Comparison of ENCODE assay signal across 8 cellular contexts in the genomic region with DNA sequence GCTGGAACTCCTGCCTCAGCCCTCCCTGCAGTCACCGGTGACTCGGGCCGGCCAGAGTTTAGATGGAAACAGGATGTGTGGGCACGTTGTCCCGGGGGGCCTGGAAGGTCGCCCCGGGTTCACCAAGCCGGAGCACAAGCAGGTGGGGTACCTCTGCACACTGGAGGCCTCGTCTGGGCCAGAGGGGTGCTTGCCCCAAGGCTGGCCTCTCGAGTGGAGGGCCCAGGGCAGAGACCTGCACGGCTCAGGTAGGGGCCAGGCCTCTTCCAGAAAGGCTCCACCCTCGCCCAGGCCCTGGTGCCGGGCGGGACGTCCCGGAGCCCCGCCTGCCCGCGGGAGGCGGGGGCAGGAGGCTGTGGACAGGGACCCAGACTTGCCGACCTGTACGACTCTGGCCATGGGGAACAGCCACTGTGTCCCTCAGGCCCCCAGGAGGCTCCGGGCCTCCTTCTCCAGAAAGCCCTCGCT.
A peak's percentile ranks its signal among the peaks of the same experiment; 100 is the strongest.
DNase-seq lines count a peak whose midpoint lies in the region; ATAC-seq and TF ChIP-seq lines count a peak whose summit lies in the region.

A gene with protein sequence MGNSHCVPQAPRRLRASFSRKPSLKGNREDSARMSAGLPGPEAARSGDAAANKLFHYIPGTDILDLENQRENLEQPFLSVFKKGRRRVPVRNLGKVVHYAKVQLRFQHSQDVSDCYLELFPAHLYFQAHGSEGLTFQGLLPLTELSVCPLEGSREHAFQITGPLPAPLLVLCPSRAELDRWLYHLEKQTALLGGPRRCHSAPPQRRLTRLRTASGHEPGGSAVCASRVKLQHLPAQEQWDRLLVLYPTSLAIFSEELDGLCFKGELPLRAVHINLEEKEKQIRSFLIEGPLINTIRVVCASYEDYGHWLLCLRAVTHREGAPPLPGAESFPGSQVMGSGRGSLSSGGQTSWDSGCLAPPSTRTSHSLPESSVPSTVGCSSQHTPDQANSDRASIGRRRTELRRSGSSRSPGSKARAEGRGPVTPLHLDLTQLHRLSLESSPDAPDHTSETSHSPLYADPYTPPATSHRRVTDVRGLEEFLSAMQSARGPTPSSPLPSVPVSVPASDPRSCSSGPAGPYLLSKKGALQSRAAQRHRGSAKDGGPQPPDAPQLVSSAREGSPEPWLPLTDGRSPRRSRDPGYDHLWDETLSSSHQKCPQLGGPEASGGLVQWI (plus strand): TSS at position 348 of the 468 bp plus-strand sequence. CDS start 50 bp downstream, at position 398.

- peaks cover 67% of the 10 kb centered on the region for H3K27me3 ChIP-seq in iPS-18a (ENCODE audit: control insufficient read depth, insufficient read depth, low read length)

- no peaks in the 10 kb centered on the region for H3K4me1 ChIP-seq in iPS-18a (ENCODE audit: control insufficient read depth, low read depth, low read length)

- no peak within 1 kb of the TSS for H3K9ac ChIP-seq in iPS-18a (ENCODE audit: low read length)

- peak within 1 kb of the TSS; percentile 89 for H3K27ac ChIP-seq in 22Rv1
- no peak within 1 kb of the TSS for H3K27ac ChIP-seq in iPS-18a (ENCODE audit: low read length)

- H3K9me3 Mint-ChIP-seq in activated naive CD4-positive, alpha-beta T cell treated with anti-CD3 and anti-CD28 coated beads, Interleukin-2, amount 10 ng/mL, durations not matched to agents 7 days and 5 days = peaks cover 7% of the 10 kb centered on the region
- H3K9me3 Mint-ChIP-seq in stimulated activated memory B cell treated with anti-CD40 and anti-IgM and Interleukin-4, amounts not matched to agents 10 μg/mL and 1 μg/mL and 100 μg/mL, for 72 hours = no peaks in the 10 kb centered on the region

- peak within 1 kb of the TSS; percentile 79 for H3K4me3 Mint-ChIP-seq in activated naive CD4-positive, alpha-beta T cell treated with anti-CD3 and anti-CD28 coated beads, Interleukin-2, amount 10 ng/mL, durations not matched to agents 7 days and 5 days
- H3K4me3 Mint-ChIP-seq in stimulated activated memory B cell treated with anti-CD40 and anti-IgM and Interleukin-4, amounts not matched to agents 10 μg/mL and 1 μg/mL and 100 μg/mL, for 72 hours = peak within 1 kb of the TSS; percentile 83

- H3K36me3 ChIP-seq in iPS-18a (ENCODE audit: control insufficient read depth, low read depth, low read length) = peaks cover 4% of the 10 kb centered on the region

- no peaks in the 10 kb centered on the region for H3K36me3 Mint-ChIP-seq in activated naive CD4-positive, alpha-beta T cell treated with anti-CD3 and anti-CD28 coated beads, Interleukin-2, amount 10 ng/mL, durations not matched to agents 7 days and 5 days
- H3K36me3 Mint-ChIP-seq in stimulated activated memory B cell treated with anti-CD40 and anti-IgM and Interleukin-4, amounts not matched to agents 10 μg/mL and 1 μg/mL and 100 μg/mL, for 72 hours = peaks cover 4% of the 10 kb centered on the region

- H3K9me3 ChIP-seq in iPS-18a (ENCODE audit: control insufficient read depth, low read depth, low read length) = no peaks in the 10 kb centered on the region

- TF ChIP-seq CTCF in 22Rv1 (IDR thresholded peaks at IDR 0.05) = no peak

- CTCF ChIA-PET in activated naive CD4-positive, alpha-beta T cell treated with anti-CD3 and anti-CD28 coated beads, Interleukin-2, amount 10 ng/mL, durations not matched to agents 7 days and 5 days (lab: Charles Lee) = interaction anchor here (1.0 to 1.2 kb wide), 3 partner anchors 17 to 97 kb away, joined by 3 read pairs; no protein-coding TSS in a partner anchor

- peak within 1 kb of the TSS; percentile 53 for H3K4me3 ChIP-seq in iPS-18a (ENCODE audit: low read length)

- peak within 1 kb of the TSS; percentile 80 for H3K27ac Mint-ChIP-seq in activated naive CD4-positive, alpha-beta T cell treated with anti-CD3 and anti-CD28 coated beads, Interleukin-2, amount 10 ng/mL, durations not matched to agents 7 days and 5 days
- no peak within 1 kb of the TSS for H3K27ac Mint-ChIP-seq in stimulated activated memory B cell treated with anti-CD40 and anti-IgM and Interleukin-4, amounts not matched to agents 10 μg/mL and 1 μg/mL and 100 μg/mL, for 72 hours

- DNase-seq in HuH-7 (ENCODE audit: low spot score) (peak; percentile 78), dedifferentiated amniotic fluid mesenchymal stem cell (ENCODE audit: extremely low spot score) (no peak)
- DNase-seq in activated naive CD4-positive, alpha-beta T cell treated with anti-CD3 and anti-CD28 coated beads, Interleukin-2, amount 10 ng/mL, durations not matched to agents 7 days and 5 days = peak; percentile 43

- H3K27me3 Mint-ChIP-seq in activated naive CD4-positive, alpha-beta T cell treated with anti-CD3 and anti-CD28 coated beads, Interleukin-2, amount 10 ng/mL, durations not matched to agents 7 days and 5 days = peaks cover 35% of the 10 kb centered on the region
- H3K27me3 Mint-ChIP-seq in stimulated activated memory B cell treated with anti-CD40 and anti-IgM and Interleukin-4, amounts not matched to agents 10 μg/mL and 1 μg/mL and 100 μg/mL, for 72 hours = peaks cover 10% of the 10 kb centered on the region

- H3K4me1 Mint-ChIP-seq in activated naive CD4-positive, alpha-beta T cell treated with anti-CD3 and anti-CD28 coated beads, Interleukin-2, amount 10 ng/mL, durations not matched to agents 7 days and 5 days = peaks cover 16% of the 10 kb centered on the region
- H3K4me1 Mint-ChIP-seq in stimulated activated memory B cell treated with anti-CD40 and anti-IgM and Interleukin-4, amounts not matched to agents 10 μg/mL and 1 μg/mL and 100 μg/mL, for 72 hours = peaks cover 12% of the 10 kb centered on the region

- ATAC-seq in GM18907 (IDR thresholded peaks at IDR 0.05; ENCODE audit: unreplicated experiment) = peak; percentile 23
- ATAC-seq in stimulated activated memory B cell treated with anti-CD40 and anti-IgM and Interleukin-4, amounts not matched to agents 10 μg/mL and 1 μg/mL and 100 μg/mL, for 72 hours = peak; percentile 62
- no peak for ATAC-seq in SK-N-SH treated with all-trans-retinoic acid at 6 μM for 48 hours

TF ChIP-seq in SK-N-SH treated with all-trans-retinoic acid at 6 μM for 48 hours, 23 proteins besides CTCF, POLR2A, EP300 and RAD21 (continues in another document):
- TF ChIP-seq BACH2 (CRISPR knock-in tag; IDR thresholded peaks at IDR 0.05; ENCODE audit: borderline replicate concordance) = no peak
- TF ChIP-seq PPARA (CRISPR knock-in tag; IDR thresholded peaks at IDR 0.05; ENCODE audit: borderline replicate concordance) = no peak
- TF ChIP-seq SNAI2 (CRISPR knock-in tag; IDR thresholded peaks at IDR 0.05) = no peak
- no peak for TF ChIP-seq ZC3H10 (CRISPR knock-in tag; IDR thresholded peaks at IDR 0.05)
- no peak for TF ChIP-seq GLIS3 (CRISPR knock-in tag; IDR thresholded peaks at IDR 0.05)
- TF ChIP-seq CSDC2 (CRISPR knock-in tag; IDR thresholded peaks at IDR 0.05) = no peak
- TF ChIP-seq, protein P1, sequence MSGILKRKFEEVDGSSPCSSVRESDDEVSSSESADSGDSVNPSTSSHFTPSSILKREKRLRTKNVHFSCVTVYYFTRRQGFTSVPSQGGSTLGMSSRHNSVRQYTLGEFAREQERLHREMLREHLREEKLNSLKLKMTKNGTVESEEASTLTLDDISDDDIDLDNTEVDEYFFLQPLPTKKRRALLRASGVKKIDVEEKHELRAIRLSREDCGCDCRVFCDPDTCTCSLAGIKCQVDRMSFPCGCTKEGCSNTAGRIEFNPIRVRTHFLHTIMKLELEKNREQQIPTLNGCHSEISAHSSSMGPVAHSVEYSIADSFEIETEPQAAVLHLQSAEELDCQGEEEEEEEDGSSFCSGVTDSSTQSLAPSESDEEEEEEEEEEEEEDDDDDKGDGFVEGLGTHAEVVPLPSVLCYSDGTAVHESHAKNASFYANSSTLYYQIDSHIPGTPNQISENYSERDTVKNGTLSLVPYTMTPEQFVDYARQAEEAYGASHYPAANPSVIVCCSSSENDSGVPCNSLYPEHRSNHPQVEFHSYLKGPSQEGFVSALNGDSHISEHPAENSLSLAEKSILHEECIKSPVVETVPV (CRISPR knock-in tag; IDR thresholded peaks at IDR 0.05) = no peak
- TF ChIP-seq ZNF565 (CRISPR knock-in tag; conservative IDR thresholded peaks at IDR 0.05; ENCODE audit: low read depth) = no peak
- TF ChIP-seq ESRRG (CRISPR knock-in tag; IDR thresholded peaks at IDR 0.05) = no peak
- no peak for TF ChIP-seq ZNF8 (CRISPR knock-in tag; IDR thresholded peaks at IDR 0.05)
- no peak for TF ChIP-seq ZFP30 (CRISPR knock-in tag; IDR thresholded peaks at IDR 0.05)
- TF ChIP-seq, protein P2, sequence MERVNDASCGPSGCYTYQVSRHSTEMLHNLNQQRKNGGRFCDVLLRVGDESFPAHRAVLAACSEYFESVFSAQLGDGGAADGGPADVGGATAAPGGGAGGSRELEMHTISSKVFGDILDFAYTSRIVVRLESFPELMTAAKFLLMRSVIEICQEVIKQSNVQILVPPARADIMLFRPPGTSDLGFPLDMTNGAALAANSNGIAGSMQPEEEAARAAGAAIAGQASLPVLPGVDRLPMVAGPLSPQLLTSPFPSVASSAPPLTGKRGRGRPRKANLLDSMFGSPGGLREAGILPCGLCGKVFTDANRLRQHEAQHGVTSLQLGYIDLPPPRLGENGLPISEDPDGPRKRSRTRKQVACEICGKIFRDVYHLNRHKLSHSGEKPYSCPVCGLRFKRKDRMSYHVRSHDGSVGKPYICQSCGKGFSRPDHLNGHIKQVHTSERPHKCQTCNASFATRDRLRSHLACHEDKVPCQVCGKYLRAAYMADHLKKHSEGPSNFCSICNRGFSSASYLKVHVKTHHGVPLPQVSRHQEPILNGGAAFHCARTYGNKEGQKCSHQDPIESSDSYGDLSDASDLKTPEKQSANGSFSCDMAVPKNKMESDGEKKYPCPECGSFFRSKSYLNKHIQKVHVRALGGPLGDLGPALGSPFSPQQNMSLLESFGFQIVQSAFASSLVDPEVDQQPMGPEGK (CRISPR knock-in tag; IDR thresholded peaks at IDR 0.05; ENCODE audit: borderline replicate concordance) = no peak
